In genomic region chr17:59707971-59708425, GRCh38 we compare ENCODE assay signal across 8 cellular contexts. TPM values are rescaled to one million over a fixed set of nuclear protein-coding genes. Genes with fewer than 3 reads are reported as not detected.
DNase-seq lines count a peak whose midpoint lies in the region; ATAC-seq and TF ChIP-seq lines count a peak whose summit lies in the region.

No MANE protein-coding gene starts in this region.

- H3K4me1 Mint-ChIP-seq in progenitor cell of endocrine pancreas (ENCODE audit: low read depth), result peaks cover 37% of the 10 kb centered on the region

- H3K36me3 Mint-ChIP-seq in progenitor cell of endocrine pancreas (ENCODE audit: insufficient read depth), result peaks cover 4% of the 10 kb centered on the region

- H3K4me3 Mint-ChIP-seq in progenitor cell of endocrine pancreas (ENCODE audit: low read depth), result peak overlapping the region; percentile 98

- no peaks in the 10 kb centered on the region for H3K27me3 Mint-ChIP-seq in progenitor cell of endocrine pancreas

- DNase-seq in SIG-M5 treated with dmso at 0.1 percent for 504 hours (lab: John Stamatoyannopoulos, UW; ENCODE audit: unreplicated experiment) (peak; percentile 34), SIG-M5 (lab: John Stamatoyannopoulos, UW) (no peak), T-helper 9 cell (peak; percentile 3), fibroblast of pulmonary artery (ENCODE audit: low read depth) (no peak), progenitor cell of endocrine pancreas (ENCODE audit: low spot score, unreplicated experiment) (no peak), SKM-1 (lab: John Stamatoyannopoulos, UW; ENCODE audit: unreplicated experiment) (no peak)

- no peaks in the 10 kb centered on the region for H3K9me3 Mint-ChIP-seq in progenitor cell of endocrine pancreas (ENCODE audit: low read depth)

- H3K27ac Mint-ChIP-seq in progenitor cell of endocrine pancreas, result peak overlapping the region; percentile 99

- ATAC-seq in GM19023 (IDR thresholded peaks at IDR 0.05; ENCODE audit: unreplicated experiment) (no peak), GM21367 (IDR thresholded peaks at IDR 0.05; ENCODE audit: unreplicated experiment) (no peak)

- TF ChIP-seq CTCF in fibroblast of pulmonary artery (IDR thresholded peaks at IDR 0.05; ENCODE audit: low read length, missing control alignments) (no peak), progenitor cell of endocrine pancreas (IDR thresholded peaks at IDR 0.05; ENCODE audit: unreplicated experiment) (no peak)

- H3K4me3 ChIP-seq in fibroblast of pulmonary artery (replicated peaks; ENCODE audit: low read depth, low read length), result peak overlapping the region; percentile 86

RNA-seq across cellular contexts. Expression of gene VMP1, which starts 0.5 kb away (rescaled TPM):
- 162 and 177 TPM in 2 replicates for total RNA-seq in progenitor cell of endocrine pancreas

RNA-seq across cellular contexts. Expression of gene PTRH2, which starts 0.8 kb away (rescaled TPM):
- 19.2 and 23.8 TPM in 2 replicates for total RNA-seq in progenitor cell of endocrine pancreas

Comparison
In these comparisons a context has a peak if more than half of its experiments do, and no peak if none do; other contexts are left out.
1. DNase-seq: peak in SIG-M5 treated with dmso at 0.1 percent for 504 hours (single experiment) and T-helper 9 cell (single experiment); none in SIG-M5 (single experiment), fibroblast of pulmonary artery (single experiment), progenitor cell of endocrine pancreas (single experiment) and SKM-1 (single experiment).